16 cellular contexts compared by ENCODE assay signal in genomic region chr11:120646206-120646605, GRCh38.
DNase-seq lines count a peak whose midpoint lies in the region; ATAC-seq and TF ChIP-seq lines count a peak whose summit lies in the region.
"Had no signal": no experiment of that assay in that cellular context is flagged by ENCODE, and none has a peak within 500 bp of the region (broad histone marks: within the 10 kb centered on the region; RNA-seq: fewer than 3 reads in every experiment).

No MANE protein-coding gene starts in this region.

- no peak overlapping the region for H3K9ac ChIP-seq in endocrine pancreas (ENCODE audit: control insufficient read depth, insufficient read depth, low read length)

- TF ChIP-seq POLR2A in stomach (IDR thresholded peaks at IDR 0.05): no peak

- H3K9me3 ChIP-seq in endocrine pancreas (ENCODE audit: control insufficient read depth, low read length) (no peaks in the 10 kb centered on the region), stomach (no peaks in the 10 kb centered on the region)
- H3K9me3 ChIP-seq: HAP-1, SJCRH30 had no signal

- H3K27me3 Mint-ChIP-seq in natural killer cell treated with Interleukin-12 subunit alpha and Interleukin-12 subunit beta and Interleukin-15 and Interleukin-18, amount 100 ng/mL, for 72 hours: peaks cover 7 to 19% of the 10 kb centered on the region in 2 donors
- H3K27me3 Mint-ChIP-seq in natural killer cell (ENCODE audit: low read depth in 2 of 2): peaks cover 4 to 16% of the 10 kb centered on the region in 2 donors

- peaks cover 0 to 3% of the 10 kb centered on the region in 2 donors for H3K4me1 Mint-ChIP-seq in natural killer cell treated with Interleukin-12 subunit alpha and Interleukin-12 subunit beta and Interleukin-15 and Interleukin-18, amount 100 ng/mL, for 72 hours (ENCODE audit: low read depth in 2 of 2)
- peaks cover 0 to 13% of the 10 kb centered on the region in 2 donors for H3K4me1 Mint-ChIP-seq in natural killer cell
- H3K4me1 Mint-ChIP-seq: CD8-positive, alpha-beta memory T cell had no signal

- H3K9me3 Mint-ChIP-seq in natural killer cell treated with Interleukin-12 subunit alpha and Interleukin-12 subunit beta and Interleukin-15 and Interleukin-18, amount 100 ng/mL, for 72 hours: no peaks in the 10 kb centered on the region
- H3K9me3 Mint-ChIP-seq in natural killer cell: no peaks in the 10 kb centered on the region

- ATAC-seq in natural killer cell treated with Interleukin-12 subunit alpha and Interleukin-12 subunit beta and Interleukin-15 and Interleukin-18, amount 100 ng/mL, for 72 hours: no peak
- ATAC-seq in natural killer cell: no peak

- no peaks in the 10 kb centered on the region for H3K36me3 Mint-ChIP-seq in natural killer cell treated with Interleukin-12 subunit alpha and Interleukin-12 subunit beta and Interleukin-15 and Interleukin-18, amount 100 ng/mL, for 72 hours
- H3K36me3 Mint-ChIP-seq in natural killer cell: no peaks in the 10 kb centered on the region
- H3K36me3 Mint-ChIP-seq: CD8-positive, alpha-beta memory T cell had no signal

- intact Hi-C loops in natural killer cell (cut with micrococcal nuclease): no loop called here
- intact Hi-C loops in stomach (cut with DNase I; ENCODE audit: low total_unique reads): no loop called here
- intact Hi-C loops in posterior cingulate gyrus (cut with DNase I): no loop called here

- no peak for TF ChIP-seq EP300 in stomach (IDR thresholded peaks at IDR 0.05)

- no peak overlapping the region for H3K27ac ChIP-seq in stomach
- H3K27ac ChIP-seq: C4-2B, SJCRH30 had no signal

- 71 to 90% (median 74%) methylated on average over 3 of the region's 3 CpGs for WGBS in stomach, 5 donors

- H3K4me1 ChIP-seq in endocrine pancreas (ENCODE audit: control insufficient read depth, insufficient read depth, low read length): no peaks in the 10 kb centered on the region
- H3K4me1 ChIP-seq in stomach: no peaks in the 10 kb centered on the region
- H3K4me1 ChIP-seq: HAP-1, SJCRH30 had no signal

- no peak overlapping the region for H3K4me3 Mint-ChIP-seq in natural killer cell treated with Interleukin-12 subunit alpha and Interleukin-12 subunit beta and Interleukin-15 and Interleukin-18, amount 100 ng/mL, for 72 hours
- no peak overlapping the region for H3K4me3 Mint-ChIP-seq in natural killer cell
- H3K4me3 Mint-ChIP-seq: CD8-positive, alpha-beta memory T cell had no signal

- peak; percentile 6 for DNase-seq in natural killer cell treated with Interleukin-12 subunit alpha and Interleukin-12 subunit beta and Interleukin-15 and Interleukin-18, amount 100 ng/mL, for 72 hours (ENCODE audit: low spot score)
- DNase-seq in natural killer cell (no peak), iPS-NIHi7 (ENCODE audit: extremely low spot score) (peak; percentile 47), stomach (no peak), GOT3 (lab: John Stamatoyannopoulos, UW) (no peak), posterior cingulate gyrus (no peak), mesenteric fat pad (ENCODE audit: low spot score) (no peak)
- DNase-seq: Calu3, MV-4-11, NCI-H1694, NCI-H82, SJCRH30 had no signal

- H3K27me3 ChIP-seq in endocrine pancreas (ENCODE audit: control insufficient read depth, insufficient read depth, low read length) (no peaks in the 10 kb centered on the region), stomach (peaks cover 0 to 36% (median 6%) of the 10 kb centered on the region in 3 donors)
- H3K27me3 ChIP-seq: SJCRH30 had no signal

- TF ChIP-seq CTCF in natural killer cell (IDR thresholded peaks at IDR 0.05): no peak
- TF ChIP-seq CTCF in stomach (IDR thresholded peaks at IDR 0.05): no peak

- H3K36me3 ChIP-seq in endocrine pancreas (ENCODE audit: control insufficient read depth, insufficient read depth, low read length) (no peaks in the 10 kb centered on the region), stomach (no peaks in the 10 kb centered on the region)
- H3K36me3 ChIP-seq: HAP-1, SJCRH30 had no signal

- H3K4me3 ChIP-seq in endocrine pancreas (ENCODE audit: control insufficient read depth, insufficient read depth, low read length) (peak overlapping the region; percentile 32), stomach (no peak overlapping the region)
- H3K4me3 ChIP-seq: HAP-1, SJCRH30 had no signal

- H3K27ac Mint-ChIP-seq in natural killer cell treated with Interleukin-12 subunit alpha and Interleukin-12 subunit beta and Interleukin-15 and Interleukin-18, amount 100 ng/mL, for 72 hours: no peak overlapping the region
- no peak overlapping the region for H3K27ac Mint-ChIP-seq in natural killer cell

Comparison
In these comparisons a context has a peak if more than half of its experiments do, and no peak if none do; other contexts are left out.
1. DNase-seq: peak in natural killer cell treated with Interleukin-12 subunit alpha and Interleukin-12 subunit beta and Interleukin-15 and Interleukin-18, amount 100 ng/mL, for 72 hours (single experiment) and iPS-NIHi7 (single experiment); none in natural killer cell (single experiment), stomach (single experiment), GOT3 (single experiment), posterior cingulate gyrus (0 of 10) and mesenteric fat pad (single experiment).